ENCODE assay signal across 8 cellular contexts in genomic region chr6:159727717-159728440, GRCh38. TPM values are rescaled to one million over a fixed set of nuclear protein-coding genes. Genes with fewer than 3 reads are reported as not detected.
DNase-seq lines count a peak whose midpoint lies in the region; ATAC-seq and TF ChIP-seq lines count a peak whose summit lies in the region.

No MANE protein-coding gene starts in this region.

- H3K27me3 Mint-ChIP-seq in CD4-positive, alpha-beta T cell, result peaks cover 9% of the 10 kb centered on the region

- H3K4me3 ChIP-seq in OCI-LY1 (ENCODE audit: low read depth, low read length, poor library complexity, severe bottlenecking), result peak overlapping the region; percentile 93
- H3K4me3 ChIP-seq in right lobe of liver, result peak overlapping the region; percentile 76 to 93 (median 92)

- H3K27ac Mint-ChIP-seq in CD4-positive, alpha-beta T cell, result peak overlapping the region; percentile 100

- no peaks in the 10 kb centered on the region for H3K9me3 Mint-ChIP-seq in CD4-positive, alpha-beta T cell

- intact Hi-C loops in CD4-positive, alpha-beta T cell (cut with DNase I, micrococcal nuclease), result loop anchor here (1.0 to 10.0 kb wide), 6 partner anchors 17 to 727 kb away; partner anchors contain the start of genes TCP1 (in 2 of the 2), ACAT2 (in 1 of the 2) and IGF2R (in 1 of the 2)
- intact Hi-C loops in right lobe of liver (cut with DNase I), result no loop called here

- no peak overlapping the region for H2AFZ ChIP-seq in OCI-LY1 (ENCODE audit: low read length)

- H3K4me3 Mint-ChIP-seq in CD4-positive, alpha-beta T cell, result peak overlapping the region; percentile 93

- peak in 5 of 10 experiments; percentile 27 to 42 (median 31) for DNase-seq in CD4-positive, alpha-beta T cell
- peak; percentile 29 for DNase-seq in cerebellar cortex (ENCODE audit: low spot score)
- DNase-seq in right lobe of liver, result no peak
- peak; percentile 64 for DNase-seq in superior temporal gyrus (ENCODE audit: extremely low spot score)
- no peak for DNase-seq in RPMI8226

- H3K4me1 Mint-ChIP-seq in CD4-positive, alpha-beta T cell (ENCODE audit: low read depth), result peaks cover 81% of the 10 kb centered on the region

- peaks cover 58% of the 10 kb centered on the region for H3K4me1 ChIP-seq in OCI-LY1 (ENCODE audit: insufficient read depth, low read length, severe bottlenecking)
- peaks cover 0 to 38% (median 8%) of the 10 kb centered on the region in 4 donors for H3K4me1 ChIP-seq in right lobe of liver

- TF ChIP-seq POLR2A in right lobe of liver (IDR thresholded peaks at IDR 0.05), result no peak

- CTCF ChIA-PET in CD4-positive, alpha-beta T cell (lab: Charles Lee), result interaction anchor here (1.1 to 2.2 kb wide), 2 partner anchors 7 to 59 kb away, joined by 4 to 7 read pairs; no protein-coding TSS in a partner anchor

- H3K4me2 ChIP-seq in OCI-LY1 (ENCODE audit: low read length), result peak overlapping the region; percentile 91

- no peaks in the 10 kb centered on the region for H3K9me2 ChIP-seq in OCI-LY1 (ENCODE audit: low read depth, low read length)

- H4K20me1 ChIP-seq in OCI-LY1 (ENCODE audit: insufficient read depth, low read length), result 0 out of 2 replicates have a peak, but pooled peaks cover 2% of the 10 kb centered on the region

- no peaks in the 10 kb centered on the region for H3K27me3 ChIP-seq in CD4-positive, alpha-beta T cell (ENCODE audit: control insufficient read depth, insufficient read depth, low read length)
- H3K27me3 ChIP-seq in OCI-LY1 (ENCODE audit: insufficient read depth, low read length) (no peaks in the 10 kb centered on the region), right lobe of liver (no peaks in the 10 kb centered on the region)

- ATAC-seq in CD4-positive, alpha-beta T cell (ENCODE audit: poor library complexity), result peak; percentile 13
- ATAC-seq in GM18868 (IDR thresholded peaks at IDR 0.05; ENCODE audit: unreplicated experiment) (peak; percentile 31), HG03064 (IDR thresholded peaks at IDR 0.05; ENCODE audit: low read depth, unreplicated experiment) (peak; percentile 31), right lobe of liver (peak; percentile 25 to 44 (median 38))

- H3K9ac ChIP-seq in OCI-LY1 (ENCODE audit: low read length), result peak overlapping the region; percentile 95

- WGBS in right lobe of liver (ENCODE audit: insufficient coverage, low coverage, low lambda C conversion rate, missing lambda C conversion rate), result under 1% methylated on average over 22 of the region's 44 CpGs

- no peaks in the 10 kb centered on the region for H3F3A ChIP-seq in OCI-LY1 (ENCODE audit: insufficient read depth, low read length)

- H3K79me2 ChIP-seq in OCI-LY1 (ENCODE audit: insufficient read depth, low read length), result peaks cover 82% of the 10 kb centered on the region

- no peaks in the 10 kb centered on the region for H3K9me3 ChIP-seq in CD4-positive, alpha-beta T cell (ENCODE audit: control insufficient read depth, low read length)
- H3K9me3 ChIP-seq in OCI-LY1 (ENCODE audit: low read length) (no peaks in the 10 kb centered on the region), right lobe of liver (no peaks in the 10 kb centered on the region)

- H3K36me3 ChIP-seq in OCI-LY1 (ENCODE audit: insufficient read depth, low read length) (peaks cover 53% of the 10 kb centered on the region), right lobe of liver (no peaks in the 10 kb centered on the region)

- POLR2A ChIA-PET in CD4-positive, alpha-beta T cell (lab: Charles Lee), result interaction anchor here (0.9 to 8.3 kb wide), 12 partner anchors 10 to 683 kb away, joined by 3 to 195 read pairs (median 10); partner anchors contain the start of genes ACAT2, IGF2R, MRPL18 and SOD2

- TF ChIP-seq CTCF in CD4-positive, alpha-beta T cell (IDR thresholded peaks at IDR 0.05), result no peak
- TF ChIP-seq CTCF in OCI-LY1 (IDR thresholded peaks at IDR 0.05; ENCODE audit: low read length) (no peak), right lobe of liver (IDR thresholded peaks at IDR 0.05) (no peak)

- peaks cover 66% of the 10 kb centered on the region for H3K36me3 Mint-ChIP-seq in CD4-positive, alpha-beta T cell (ENCODE audit: low read depth)

- H3K27ac ChIP-seq in CD4-positive, alpha-beta T cell (ENCODE audit: low read depth, low read length), result peak overlapping the region; percentile 95
- H3K27ac ChIP-seq in OCI-LY1 (ENCODE audit: low read depth, low read length, poor library complexity, severe bottlenecking) (peak overlapping the region; percentile 71), right lobe of liver (peak overlapping the region; percentile 96 to 99 (median 98))

RNA-seq across cellular contexts. Expression of gene WTAP, which starts 0.6 kb away (rescaled TPM):
- total RNA-seq in CD4-positive, alpha-beta T cell, result 100 to 1,000 TPM; 211 to 227 TPM
- 10 to 100 TPM; 21.1 to 64.3 (median 37.6) TPM for total RNA-seq in right lobe of liver

RNA-seq across cellular contexts. Expression of gene ACAT2, which starts 34.0 kb away (rescaled TPM):
- total RNA-seq in CD4-positive, alpha-beta T cell, result 10 to 100 TPM; 21.4 to 25.8 TPM
- total RNA-seq in right lobe of liver, result 100 to 1,000 TPM in 1 of 6 experiments, 10 to 100 TPM in 5; 11.2 to 120 (median 52.2) TPM

RNA-seq across cellular contexts. Expression of gene SOD2, which starts 34.8 kb away (rescaled TPM):
- 100 to 1,000 TPM; 182 to 195 TPM for total RNA-seq in CD4-positive, alpha-beta T cell
- 1,000 to 10,000 TPM in 3 of 6 experiments, 100 to 1,000 TPM in 3; 606 to 3,254 (median 1,720) TPM for total RNA-seq in right lobe of liver

Comparison
In these comparisons a context has a peak if more than half of its experiments do, and no peak if none do; other contexts are left out.
1. DNase-seq: peak in cerebellar cortex (single experiment) and superior temporal gyrus (single experiment); none in right lobe of liver (0 of 3) and RPMI8226 (single experiment).
2. intact Hi-C loops: an anchor here in CD4-positive, alpha-beta T cell (1.0 to 10.0 kb wide); none called in right lobe of liver.
3. Peak in every context shown above with its lines, with median percentiles within 50 percentile points of each other: ATAC-seq and H3K27ac ChIP-seq.